15 cellular contexts compared by ENCODE assay signal in the genomic region with DNA sequence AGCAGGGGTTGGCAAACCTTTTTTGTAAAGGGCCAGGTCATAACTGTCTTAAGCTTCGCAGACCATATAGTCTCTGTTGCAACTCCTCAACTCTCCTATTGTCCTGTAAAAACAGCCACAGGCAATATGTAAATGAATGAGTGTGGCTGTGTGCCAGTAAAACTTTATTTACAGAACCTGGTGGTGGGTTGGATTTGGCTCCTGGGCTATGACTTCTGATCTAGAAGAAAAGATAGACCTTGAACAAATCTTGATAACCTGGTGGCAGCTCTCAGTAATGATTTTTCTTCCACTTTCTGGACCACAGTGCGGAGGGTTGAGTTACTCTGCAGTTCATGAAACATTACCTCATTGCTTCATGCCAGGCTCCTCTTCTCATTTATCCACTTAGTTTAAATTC.
"Had no signal": no experiment of that assay in that cellular context is flagged by ENCODE, and none has a peak within 500 bp of the region (broad histone marks: within the 10 kb centered on the region; RNA-seq: fewer than 3 reads in every experiment).

No MANE protein-coding gene starts in this region.

- ATAC-seq: heart left ventricle; mucosa of descending colon; natural killer cell; right cardiac atrium; stimulated activated memory B cell treated with anti-CD40 and anti-IgM and Interleukin-4, amounts not matched to agents 10 μg/mL and 1 μg/mL and 100 μg/mL, for 72 hours; upper lobe of right lung had no signal

- H3K4me3 ChIP-seq: heart left ventricle, mucosa of descending colon, ovary, tibial artery, upper lobe of right lung, vagina had no signal

- H3K36me3 ChIP-seq: heart left ventricle, ovary, tibial artery, upper lobe of right lung, vagina had no signal

- H3K27me3 ChIP-seq: ovary, upper lobe of right lung, vagina had no signal

- DNase-seq: erythroblast; foreskin melanocyte; heart left ventricle; hippocampal formation; mucosa of descending colon; natural killer cell; ovary; right cardiac atrium; stimulated activated CD4-positive, alpha-beta T cell treated with anti-CD3 and anti-CD28 coated beads, Interleukin-4, amount 100 ng/mL, for 24 hours; tibial artery; upper lobe of right lung had no signal

- FAIRE-seq: colon, endothelial cell of umbilical vein had no signal

- H3K4me1 ChIP-seq: heart left ventricle, tibial artery, upper lobe of right lung, vagina had no signal

- H3K27ac ChIP-seq: heart left ventricle, ovary, tibial artery, upper lobe of right lung, vagina had no signal

- H3K9me3 ChIP-seq: heart left ventricle, mucosa of descending colon, ovary, tibial artery, upper lobe of right lung, vagina had no signal
